Comparison of ENCODE assay signal across 1 cellular context in genomic region chr20:19757487-19757972, GRCh38.
A peak's percentile ranks its signal among the peaks of the same experiment; 100 is the strongest.
TF ChIP-seq lines count a peak whose summit lies in the region.

No MANE protein-coding gene starts in this region.

TF ChIP-seq in HepG2, 621 proteins besides CTCF, POLR2A, EP300 and RAD21 (continued from another document and continues in another):
- TF ChIP-seq TERF1 (CRISPR knock-in tag; IDR thresholded peaks at IDR 0.05) (no peak), HDAC2 (CRISPR knock-in tag; IDR thresholded peaks at IDR 0.05) (no peak), ZKSCAN5 (CRISPR knock-in tag; IDR thresholded peaks at IDR 0.05) (no peak), SUZ12 (IDR thresholded peaks at IDR 0.05; ENCODE audit: low read depth, low read length) (no peak), ZNF362 (CRISPR knock-in tag; IDR thresholded peaks at IDR 0.05; ENCODE audit: borderline replicate concordance) (no peak), PAX8 (CRISPR knock-in tag; IDR thresholded peaks at IDR 0.05; ENCODE audit: borderline replicate concordance) (no peak), NR2F6 (IDR thresholded peaks at IDR 0.05) (no peak), NR2F6 (CRISPR knock-in tag; IDR thresholded peaks at IDR 0.05) (peak; percentile 24; the same call in 1 of the 2 replicates), ZNF615 (CRISPR knock-in tag; IDR thresholded peaks at IDR 0.05; ENCODE audit: borderline replicate concordance) (no peak), ZFP1 (CRISPR knock-in tag; IDR thresholded peaks at IDR 0.05) (no peak), KLF16 (CRISPR knock-in tag; IDR thresholded peaks at IDR 0.05) (peak in 1 of 2 experiments; percentile 64; a peak in 2 of 4 replicates), HNF1A (IDR thresholded peaks at IDR 0.05; ENCODE audit: low read depth) (no peak), HNF1A (CRISPR knock-in tag; IDR thresholded peaks at IDR 0.05; ENCODE audit: borderline replicate concordance) (no peak), ZNF788 (CRISPR knock-in tag; IDR thresholded peaks at IDR 0.05; ENCODE audit: borderline replicate concordance) (no peak), CSRNP2 (CRISPR knock-in tag; conservative IDR thresholded peaks at IDR 0.05; ENCODE audit: low read depth) (no peak), CC2D1A (CRISPR knock-in tag; IDR thresholded peaks at IDR 0.05) (no peak), ZNF740 (CRISPR knock-in tag; IDR thresholded peaks at IDR 0.05) (no peak), ZNF160 (CRISPR knock-in tag; IDR thresholded peaks at IDR 0.05) (no peak), ZNF256 (CRISPR knock-in tag; conservative IDR thresholded peaks at IDR 0.05) (no peak), JUND (CRISPR knock-in tag; IDR thresholded peaks at IDR 0.05) (0 out of 2 replicates have a peak, but pooled peaks have one; percentile 46), PHF8 (CRISPR knock-in tag; IDR thresholded peaks at IDR 0.05) (peak; percentile 74), ZNF10 (CRISPR knock-in tag; IDR thresholded peaks at IDR 0.05; ENCODE audit: borderline replicate concordance, low read depth) (no peak), TOPORS (CRISPR knock-in tag; IDR thresholded peaks at IDR 0.05) (no peak; the same call in 1 of the 2 replicates), TBX2 (CRISPR knock-in tag; IDR thresholded peaks at IDR 0.05; ENCODE audit: borderline replicate concordance) (peak; percentile 51; the same call in 1 of the 2 replicates), ZNF30 (CRISPR knock-in tag; IDR thresholded peaks at IDR 0.05) (peak; percentile 66; the same call in 1 of the 2 replicates), REL (CRISPR knock-in tag; conservative IDR thresholded peaks at IDR 0.05) (no peak), ZMAT3 (CRISPR knock-in tag; conservative IDR thresholded peaks at IDR 0.05) (0 out of 2 replicates have a peak, but pooled peaks have one; percentile 65), ZNF782 (CRISPR knock-in tag; IDR thresholded peaks at IDR 0.05; ENCODE audit: borderline replicate concordance) (no peak), ZNF563 (CRISPR knock-in tag; IDR thresholded peaks at IDR 0.05) (peak; percentile 54; the same call in 1 of the 2 replicates), GABPA (IDR thresholded peaks at IDR 0.05; ENCODE audit: low read depth, low read length) (no peak), GABPA (CRISPR knock-in tag; IDR thresholded peaks at IDR 0.05; ENCODE audit: low read depth) (no peak), TBP (CRISPR knock-in tag; IDR thresholded peaks at IDR 0.05) (no peak), HNRNPL (IDR thresholded peaks at IDR 0.05; ENCODE audit: low read depth, low read length) (no peak), ZNF18 (CRISPR knock-in tag; IDR thresholded peaks at IDR 0.05; ENCODE audit: insufficient replicate concordance) (no peak), RAD51 (IDR thresholded peaks at IDR 0.05; ENCODE audit: borderline replicate concordance) (no peak), ZMYM3 (CRISPR knock-in tag; IDR thresholded peaks at IDR 0.05) (peak; percentile 43; the same call in 1 of the 2 replicates), GPBP1L1 (CRISPR knock-in tag; IDR thresholded peaks at IDR 0.05) (no peak), NFRKB (IDR thresholded peaks at IDR 0.05) (no peak), ZNF414 (CRISPR knock-in tag; IDR thresholded peaks at IDR 0.05) (no peak), ZNF816 (CRISPR knock-in tag; IDR thresholded peaks at IDR 0.05; ENCODE audit: borderline replicate concordance) (0 out of 2 replicates have a peak, but pooled peaks have one; percentile 52), ZNF224 (CRISPR knock-in tag; IDR thresholded peaks at IDR 0.05) (no peak), TCF7L2 (IDR thresholded peaks at IDR 0.05; ENCODE audit: low read depth, low read length) (no peak), ZNF207 (IDR thresholded peaks at IDR 0.05; ENCODE audit: borderline replicate concordance) (no peak), ZNF350 (CRISPR knock-in tag; IDR thresholded peaks at IDR 0.05; ENCODE audit: borderline replicate concordance, low read depth) (peak; percentile 66; the same call in 1 of the 2 replicates), IRX3 (CRISPR knock-in tag; IDR thresholded peaks at IDR 0.05; ENCODE audit: borderline replicate concordance, low read depth) (no peak; the same call in 1 of the 2 replicates), ZHX2 (IDR thresholded peaks at IDR 0.05; ENCODE audit: low read depth) (no peak), ZHX2 (CRISPR knock-in tag; IDR thresholded peaks at IDR 0.05; ENCODE audit: borderline replicate concordance) (no peak), PHF5A (CRISPR knock-in tag; IDR thresholded peaks at IDR 0.05; ENCODE audit: low read depth, unreplicated experiment) (no peak), ZBTB38 (CRISPR knock-in tag; IDR thresholded peaks at IDR 0.05) (no peak), SIN3A (IDR thresholded peaks at IDR 0.05; ENCODE audit: borderline replicate concordance, low read depth, low read length) (peak; percentile 56; the same call in 1 of the 2 replicates), ZZZ3 (CRISPR knock-in tag; IDR thresholded peaks at IDR 0.05; ENCODE audit: borderline replicate concordance) (no peak), JDP2 (CRISPR knock-in tag; IDR thresholded peaks at IDR 0.05; ENCODE audit: borderline replicate concordance) (no peak)
